Comparison of ENCODE assay signal across 28 cellular contexts in genomic region chr20:34012735-34013134, GRCh38. TPM values are rescaled to one million over a fixed set of nuclear protein-coding genes. Genes with fewer than 3 reads are reported as not detected.
DNase-seq lines count a peak whose midpoint lies in the region; ATAC-seq, FAIRE-seq and TF ChIP-seq lines count a peak whose summit lies in the region.
"Had no signal": no experiment of that assay in that cellular context is flagged by ENCODE, and none has a peak within 500 bp of the region (broad histone marks: within the 10 kb centered on the region; RNA-seq: fewer than 3 reads in every experiment).

No MANE protein-coding gene starts in this region.

- no peaks in the 10 kb centered on the region for H3K27me3 Mint-ChIP-seq in activated T-cell treated with anti-CD3 and anti-CD28 coated beads, Interleukin-2, amount 50 U/mL, for 4 hours (ENCODE audit: low read depth)
- H3K27me3 Mint-ChIP-seq in GM23338 (ENCODE audit: insufficient read depth, low read depth, poor library complexity) (peaks cover 3% of the 10 kb centered on the region), natural killer cell (ENCODE audit: low read depth in 2 of 2) (no peaks in the 10 kb centered on the region), Caco-2 (ENCODE audit: insufficient read depth, unreplicated experiment) (no peaks in the 10 kb centered on the region)
- H3K27me3 Mint-ChIP-seq: B cell; dendritic cell treated with granulocyte-macrophage colony-stimulating factor and Interleukin-4, amounts not matched to agents 40 ng/mL and 50 ng/mL, for 4 days had no signal

- no peaks in the 10 kb centered on the region for H3K9me3 Mint-ChIP-seq in activated T-cell treated with anti-CD3 and anti-CD28 coated beads, Interleukin-2, amount 50 U/mL, for 4 hours
- H3K9me3 Mint-ChIP-seq in GM23338 (no peaks in the 10 kb centered on the region; the same call in 2 of the 3 replicates), natural killer cell (no peaks in the 10 kb centered on the region), Caco-2 (ENCODE audit: unreplicated experiment) (no peaks in the 10 kb centered on the region)
- H3K9me3 Mint-ChIP-seq: dendritic cell treated with granulocyte-macrophage colony-stimulating factor and Interleukin-4, amounts not matched to agents 40 ng/mL and 50 ng/mL, for 4 days; T-helper 1 cell treated with Interleukin-12 subunit alpha and Interleukin-12 subunit beta and Interleukin-4 antibody, amounts not matched to agents 30 μg/mL and 1 μg/mL, for 36 hours had no signal

- DNase-seq in activated T-cell treated with anti-CD3 and anti-CD28 coated beads, Interleukin-2, amount 50 U/mL, for 4 hours: no peak
- DNase-seq in activated T-cell treated with anti-CD3 and anti-CD28 coated beads, Interleukin-2, amount 50 U/mL, for 1 hour: no peak
- DNase-seq in GM23338 (ENCODE audit: low spot score) (no peak), GM12878 (ENCODE audit: low read depth, low spot score) (no peak), natural killer cell (no peak), HK-2 (ENCODE audit: unreplicated experiment) (no peak), Caco-2 (no peak)
- DNase-seq: activated CD4-positive, alpha-beta T cell treated with anti-CD3 and anti-CD28 coated beads for 48 hours; activated gamma-delta T cell treated with Interleukin-2 at 50 U/mL for 16 hours; aorta; Calu3; mucosa of descending colon; NCI-H1105 treated with DMSO at 0.1 percent for 48 hours; NCI-H2029; NCI-H2227 treated with DMSO at 0.1 percent for 48 hours; psoas muscle; stimulated activated CD4-positive, alpha-beta T cell treated with anti-CD3 and anti-CD28 coated beads, Interleukin-1b, Interleukin-23, amount 100 ng/mL, for 48 hours; uterus had no signal

- H3K36me3 Mint-ChIP-seq in activated T-cell treated with anti-CD3 and anti-CD28 coated beads, Interleukin-2, amount 50 U/mL, for 4 hours (ENCODE audit: insufficient read depth): peaks cover 13% of the 10 kb centered on the region
- H3K36me3 Mint-ChIP-seq in GM23338 (ENCODE audit: low read depth) (peaks cover 4% of the 10 kb centered on the region; the same call in 1 of the 3 replicates), natural killer cell (no peaks in the 10 kb centered on the region), Caco-2 (ENCODE audit: insufficient read depth, unreplicated experiment) (no peaks in the 10 kb centered on the region)

- TF ChIP-seq EP300 in GM12878 (IDR thresholded peaks at IDR 0.05; ENCODE audit: borderline replicate concordance in 1 of 2, control insufficient read depth in 1 of 2, low read depth in 2 of 2, low read length in 2 of 2): no peak

- H3F3A ChIP-seq in GM23338 (replicated peaks; ENCODE audit: low read depth): 0 out of 2 replicates have a peak, but pooled peaks cover 11% of the 10 kb centered on the region

- H3K4me3 ChIP-seq in GM23338 (peak overlapping the region; percentile 34), GM12878 (no peak overlapping the region), Caco-2 (ENCODE audit: low read depth, low read length) (no peak overlapping the region)
- H3K4me3 ChIP-seq: A549, lung, mucosa of descending colon, psoas muscle, suprapubic skin, uterus had no signal

- peaks cover 94% of the 10 kb centered on the region for H3K4me1 Mint-ChIP-seq in activated T-cell treated with anti-CD3 and anti-CD28 coated beads, Interleukin-2, amount 50 U/mL, for 4 hours (ENCODE audit: low read depth)
- peaks cover 87% of the 10 kb centered on the region for H3K4me1 Mint-ChIP-seq in GM23338
- peaks cover 91 to 92% of the 10 kb centered on the region in 2 donors for H3K4me1 Mint-ChIP-seq in natural killer cell
- H3K4me1 Mint-ChIP-seq in Caco-2 (ENCODE audit: low read depth, unreplicated experiment): peaks cover 42% of the 10 kb centered on the region

- H3K36me3 ChIP-seq in GM23338 (ENCODE audit: insufficient read depth) (no peaks in the 10 kb centered on the region), GM12878 (ENCODE audit: control insufficient read depth in 2 of 2, insufficient read depth in 2 of 2, low read length in 1 of 2) (no peaks in the 10 kb centered on the region; a peak in 3 of 4 replicates), Caco-2 (ENCODE audit: control insufficient read depth, insufficient read depth, low read length) (no peaks in the 10 kb centered on the region)
- H3K36me3 ChIP-seq: suprapubic skin, uterus had no signal

- TF ChIP-seq CTCF in GM23338 (conservative IDR thresholded peaks at IDR 0.05; ENCODE audit: low read depth in 2 of 2) (no peak), GM12878 (IDR thresholded peaks at IDR 0.05 in 2 of 3, conservative IDR thresholded peaks at IDR 0.05 in 1 of 3; ENCODE audit: control insufficient read depth in 2 of 3, extremely low read depth in 1 of 3, insufficient read depth in 1 of 3, low read depth in 3 of 3, low read length in 3 of 3) (no peak), natural killer cell (IDR thresholded peaks at IDR 0.05) (no peak), Caco-2 (IDR thresholded peaks at IDR 0.05; ENCODE audit: insufficient read depth in 1 of 2, low read depth in 1 of 2, low read length in 1 of 2, severe bottlenecking in 1 of 2, unreplicated experiment in 1 of 2) (no peak)

- WGBS in GM12878 (ENCODE audit: insufficient coverage, insufficient replicate concordance, low lambda C conversion rate, missing lambda C conversion rate): 68% methylated on average over 3 of the region's 3 CpGs

- FAIRE-seq in GM12878 (lab: Jason Lieb, UNC): no peak
- FAIRE-seq: A549, endothelial cell of umbilical vein, GM19239 had no signal

- ATAC-seq in activated T-cell treated with anti-CD3 and anti-CD28 coated beads, Interleukin-2, amount 50 U/mL, for 4 hours: peak; percentile 35 to 61
- ATAC-seq in GM23338: no peak
- peak; percentile 51 for ATAC-seq in GM12878
- ATAC-seq in natural killer cell: no peak
- ATAC-seq in GM19324 (IDR thresholded peaks at IDR 0.05; ENCODE audit: low FRiP score, unreplicated experiment): no peak
- ATAC-seq: A549, psoas muscle had no signal

- no TSS peak for BruUV-seq in GM12878 (replicated peaks; lab: Mats Ljungman, UMichigan)
- BruUV-seq in Caco-2 (replicated peaks; lab: Mats Ljungman, UMichigan): no TSS peak

- no peak overlapping the region for H2AFZ ChIP-seq in GM23338
- no peak overlapping the region for H2AFZ ChIP-seq in GM12878 (ENCODE audit: control insufficient read depth, low read depth, low read length)

- H3K79me2 ChIP-seq in GM23338 (replicated peaks; ENCODE audit: insufficient read depth): peaks cover 90% of the 10 kb centered on the region
- peaks cover 96% of the 10 kb centered on the region for H3K79me2 ChIP-seq in GM12878 (ENCODE audit: control insufficient read depth, insufficient read depth, low read length)

- no peaks in the 10 kb centered on the region for H3K27me3 ChIP-seq in GM23338 (ENCODE audit: insufficient read depth)
- no peaks in the 10 kb centered on the region for H3K27me3 ChIP-seq in GM12878 (replicated peaks in 1 of 2; ENCODE audit: control insufficient read depth in 2 of 2, insufficient read depth in 2 of 2, low read length in 1 of 2)
- no peaks in the 10 kb centered on the region for H3K27me3 ChIP-seq in Caco-2 (replicated peaks; ENCODE audit: control insufficient read depth, insufficient read depth, low read length)
- H3K27me3 ChIP-seq: suprapubic skin, uterus had no signal

- no peak for TF ChIP-seq POLR2A in GM12878 (IDR thresholded peaks at IDR 0.05; ENCODE audit: low read depth, low read length)

- no peak overlapping the region for H3K4me3 Mint-ChIP-seq in activated T-cell treated with anti-CD3 and anti-CD28 coated beads, Interleukin-2, amount 50 U/mL, for 4 hours
- H3K4me3 Mint-ChIP-seq in GM23338 (peak overlapping the region; percentile 10; the same call in 1 of the 3 replicates), natural killer cell (no peak overlapping the region), Caco-2 (ENCODE audit: unreplicated experiment) (no peak overlapping the region)
- H3K4me3 Mint-ChIP-seq: B cell; dendritic cell treated with granulocyte-macrophage colony-stimulating factor and Interleukin-4, amounts not matched to agents 40 ng/mL and 50 ng/mL, for 4 days; T-helper 1 cell treated with Interleukin-12 subunit alpha and Interleukin-12 subunit beta and Interleukin-4 antibody, amounts not matched to agents 30 μg/mL and 1 μg/mL, for 36 hours had no signal

- in situ Hi-C loops in GM12878 (cut with MboI): no loop called here

- RAD21 ChIA-PET in GM12878 (lab: Charles Lee; ENCODE audit: unreplicated experiment): interaction anchor here (0.6 to 0.8 kb wide), 2 partner anchors 11 to 131 kb away, joined by 3 to 4 read pairs; no protein-coding TSS in a partner anchor

- H3K9me3 ChIP-seq in GM12878 (replicated peaks; ENCODE audit: control insufficient read depth, insufficient read depth, low read length) (no peaks in the 10 kb centered on the region), Caco-2 (no peaks in the 10 kb centered on the region)
- H3K9me3 ChIP-seq: A549, mucosa of descending colon, psoas muscle, suprapubic skin, uterus had no signal

- H3K27ac ChIP-seq in GM23338 (ENCODE audit: low read depth): peak overlapping the region; percentile 39
- H3K27ac ChIP-seq in GM12878 (ENCODE audit: control insufficient read depth, insufficient read depth): no peak overlapping the region
- H3K27ac ChIP-seq: A549, HL-60, psoas muscle, suprapubic skin, uterus had no signal

- H3K27ac Mint-ChIP-seq in GM23338 (peak overlapping the region; percentile 58), natural killer cell (peak overlapping the region; percentile 54 to 86), Caco-2 (ENCODE audit: unreplicated experiment) (no peak overlapping the region)
- H3K27ac Mint-ChIP-seq: B cell; dendritic cell treated with granulocyte-macrophage colony-stimulating factor and Interleukin-4, amounts not matched to agents 40 ng/mL and 50 ng/mL, for 4 days; T-helper 1 cell treated with Interleukin-12 subunit alpha and Interleukin-12 subunit beta and Interleukin-4 antibody, amounts not matched to agents 30 μg/mL and 1 μg/mL, for 36 hours had no signal

- H3K9me2 ChIP-seq in GM23338 (ENCODE audit: insufficient read depth): no peaks in the 10 kb centered on the region

- peak overlapping the region; percentile 12 for H3K4me2 ChIP-seq in GM23338
- H3K4me2 ChIP-seq in GM12878 (ENCODE audit: control insufficient read depth, insufficient read depth): no peak overlapping the region
- H3K4me2 ChIP-seq: A549 had no signal

- intact Hi-C loops in GM12878 (cut with micrococcal nuclease; ENCODE audit: unreplicated experiment) (no loop called here), natural killer cell (cut with micrococcal nuclease) (loop anchor here (5.0 kb wide), 1 partner anchor 35 kb away; no protein-coding TSS in a partner anchor), Caco-2 (cut with micrococcal nuclease; ENCODE audit: unreplicated experiment) (no loop called here)

- H3K4me1 ChIP-seq in GM23338 (ENCODE audit: insufficient read depth): peaks cover 91% of the 10 kb centered on the region
- H3K4me1 ChIP-seq in GM12878 (ENCODE audit: control insufficient read depth, insufficient read depth, low read length): peaks cover 34% of the 10 kb centered on the region
- peaks cover 9% of the 10 kb centered on the region; the same call in 1 of the 2 replicates for H3K4me1 ChIP-seq in Caco-2

- CTCF ChIA-PET in GM12878 (lab: Yijun Ruan, JAX): interaction anchor here (0.8 to 1.3 kb wide), 4 partner anchors 18 to 220 kb away, joined by 3 to 4 read pairs (median 3); no protein-coding TSS in a partner anchor
- CTCF ChIA-PET in Caco-2 (lab: Charles Lee): interaction anchor here (0.7 to 0.9 kb wide), 2 partner anchors 12 to 73 kb away, joined by 3 to 6 read pairs; no protein-coding TSS in a partner anchor

- peaks cover 20% of the 10 kb centered on the region; the same call in 1 of the 2 replicates for H4K20me1 ChIP-seq in GM23338 (replicated peaks; ENCODE audit: insufficient read depth)
- H4K20me1 ChIP-seq in GM12878 (ENCODE audit: control insufficient read depth, insufficient read depth): peaks cover 12% of the 10 kb centered on the region

- TF ChIP-seq RAD21 in GM12878 (IDR thresholded peaks at IDR 0.05; ENCODE audit: insufficient read depth, low read depth, low read length): no peak

- SMC1A ChIA-PET in GM12878 (lab: Charles Lee; ENCODE audit: uncharacterized antibody, unreplicated experiment): interaction anchor here (1.1 to 1.2 kb wide), 2 partner anchors 9 to 149 kb away, joined by 3 to 4 read pairs; no protein-coding TSS in a partner anchor

- no peak overlapping the region for H3K9ac ChIP-seq in GM12878 (ENCODE audit: control insufficient read depth, insufficient read depth, low read length)

- POLR2A ChIA-PET in GM12878 (lab: Charles Lee) (interaction anchor here (0.6 to 0.9 kb wide), 7 partner anchors 16 to 325 kb away, joined by 3 to 5 read pairs (median 4); partner anchors contain the start of gene RALY), Caco-2 (lab: Charles Lee) (interaction anchor here (0.6 to 1.0 kb wide), 2 partner anchors 19 to 1134 kb away, joined by 4 to 6 read pairs; partner anchors contain the start of gene RALY)

RNA-seq across cellular contexts. Expression of gene RALY, which starts 19.0 kb away (rescaled TPM):
- 100 to 1,000 TPM; 142 to 148 (median 144) TPM for total RNA-seq in activated T-cell treated with anti-CD3 and anti-CD28 coated beads, Interleukin-2, amount 50 U/mL, for 4 hours
- total RNA-seq in GM23338 (2014; rRNA removed; shearing (Covaris generic)): 161 and 167 TPM in 2 replicates
- polyA plus RNA-seq in GM23338 (2016; fragmentation: Nextera tagmentation; extraction: Ambion mirVana): 137 and 144 TPM in 2 replicates
- total RNA-seq in GM12878 (2013; cell fraction: nucleolus; rRNA removed): 51.3 and 66.4 TPM in 2 replicates
- total RNA-seq in GM12878 (2014; rRNA removed): 85.5 and 96.0 TPM in 2 replicates
- 111 and 123 TPM in 2 replicates for total RNA-seq in GM12878 (2014; rRNA removed; fragmentation: Illumina TruSeq; extraction: Trizol)
- total RNA-seq in GM12878 (2021): 191 and 192 TPM in 2 replicates
- 45.7 TPM for polyA plus RNA-seq in GM12878 (2011; ENCODE audit: low read depth)
- 98.7 and 139 TPM in 2 replicates for polyA plus RNA-seq in GM12878 (2011; rRNA removed)
- 143 and 235 TPM in 2 replicates for polyA plus RNA-seq in GM12878 (2011; cell fraction: cytosol; rRNA removed)
- polyA plus RNA-seq in GM12878 (2011; cell fraction: nucleus; rRNA removed): 92.8 and 118 TPM in 2 replicates
- polyA plus RNA-seq in GM12878 (2012): 116 and 126 TPM in 2 replicates
- polyA plus RNA-seq in GM12878 (2014; fragmentation: Illumina TruSeq; extraction: Trizol): 45.6 and 135 TPM in 2 replicates
- polyA plus RNA-seq in GM12878 (2014; fragmentation: Nextera tagmentation; extraction: Ambion mirVana): 1 to 10 TPM; 1.2 to 6.2 TPM
- 246 and 279 TPM in 2 replicates for polyA plus RNA-seq in GM12878 (2014; rRNA removed)
- 100 to 1,000 TPM; 214 to 234 TPM for polyA plus RNA-seq in GM12878 (2016; fragmentation: Nextera tagmentation; extraction: Ambion mirVana)
- 73.4 and 128 TPM in 2 replicates for polyA minus RNA-seq in GM12878 (2011; rRNA and poly(A)+ RNA removed)
- polyA minus RNA-seq in GM12878 (2011; cell fraction: cytosol; rRNA and poly(A)+ RNA removed): 48.9 and 55.8 TPM in 2 replicates
- 30.9 and 54.8 TPM in 2 replicates for polyA minus RNA-seq in GM12878 (2011; cell fraction: nucleus; rRNA and poly(A)+ RNA removed)
- total RNA-seq in natural killer cell: 100 to 1,000 TPM; 194 to 204 (median 198) TPM
- 298 and 307 TPM in 2 replicates for total RNA-seq in Caco-2 (2022)

Comparison
In these comparisons a context has a peak if more than half of its experiments do, and no peak if none do; other contexts are left out.
1. ATAC-seq: peak in activated T-cell treated with anti-CD3 and anti-CD28 coated beads, Interleukin-2, amount 50 U/mL, for 4 hours (2 of 2) and GM12878 (single experiment); none in GM23338 (single experiment), natural killer cell (0 of 3) and GM19324 (single experiment).